ENCODE assay signal across 1 cellular context in the genomic region with DNA sequence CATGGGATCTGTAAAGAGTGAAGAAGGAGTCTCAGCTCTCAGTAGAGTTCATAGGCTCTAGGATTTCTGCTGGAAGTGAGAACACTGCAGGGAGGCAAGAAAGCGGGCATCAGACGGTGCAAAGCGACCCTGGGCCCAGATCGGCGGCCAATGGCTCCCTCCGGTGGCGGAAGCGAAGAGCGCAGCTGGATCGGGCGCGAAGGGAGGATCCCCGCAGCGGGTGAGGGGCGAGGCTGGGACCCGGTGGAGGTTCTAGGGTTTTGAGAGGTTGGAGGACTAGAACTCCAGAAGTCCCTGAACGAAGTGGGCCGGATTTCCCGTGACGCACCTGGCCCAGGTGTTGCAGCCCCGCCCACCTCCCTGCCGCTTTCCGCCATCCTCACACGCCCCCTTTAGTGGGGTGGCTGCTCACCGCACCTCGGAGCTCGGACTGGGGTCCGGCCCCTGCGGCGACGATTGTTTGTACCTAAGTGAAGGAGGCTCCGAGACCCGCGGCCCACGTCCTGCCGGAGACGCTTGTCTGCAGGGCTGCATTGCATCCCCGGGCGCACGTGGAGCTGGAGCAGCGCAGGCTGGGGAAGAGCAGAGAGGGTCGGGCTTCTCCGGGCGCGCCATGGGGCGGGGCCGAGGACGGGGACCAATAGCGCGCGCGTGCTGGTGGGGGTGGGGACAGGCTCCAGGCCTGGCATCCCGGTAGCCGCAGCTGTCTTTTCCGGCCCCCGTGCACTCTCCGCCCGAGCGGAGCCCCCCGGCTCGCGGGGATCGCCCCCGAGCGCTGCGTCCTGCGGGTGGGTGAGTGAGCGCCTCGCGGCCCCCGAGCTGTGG.
A peak's percentile ranks its signal among the peaks of the same experiment; 100 is the strongest.
TF ChIP-seq lines count a peak whose summit lies in the region.

Gene SLC12A9, plus strand, starts transcription at position 666 of the 825 bp plus-strand sequence. CDS start 1,485 bp downstream, outside the sequence.

TF ChIP-seq in HepG2, 621 proteins besides CTCF, POLR2A, EP300 and RAD21 (continued from another document and continues in another):
- TF ChIP-seq HMGXB3 (CRISPR knock-in tag; IDR thresholded peaks at IDR 0.05; ENCODE audit: borderline replicate concordance) (no peak), ZNF3 (CRISPR knock-in tag; IDR thresholded peaks at IDR 0.05) (no peak), BRD4 (CRISPR knock-in tag; IDR thresholded peaks at IDR 0.05) (no peak), SRY (CRISPR knock-in tag; IDR thresholded peaks at IDR 0.05) (peak; percentile 85; the same call in 1 of the 2 replicates), GFI1 (CRISPR knock-in tag; IDR thresholded peaks at IDR 0.05; ENCODE audit: borderline replicate concordance) (peak; percentile 68; the same call in 1 of the 2 replicates), RXRA (CRISPR knock-in tag; IDR thresholded peaks at IDR 0.05) (peak; percentile 58; the same call in 1 of the 2 replicates), HCFC1 (IDR thresholded peaks at IDR 0.05; ENCODE audit: low read depth, low read length) (no peak), ZNF251 (CRISPR knock-in tag; IDR thresholded peaks at IDR 0.05) (no peak), LBX2 (CRISPR knock-in tag; IDR thresholded peaks at IDR 0.05; ENCODE audit: borderline replicate concordance) (no peak), ZNF292 (CRISPR knock-in tag; IDR thresholded peaks at IDR 0.05; ENCODE audit: borderline replicate concordance, low read depth) (peak; percentile 37), HNF4A (CRISPR knock-in tag; IDR thresholded peaks at IDR 0.05) (no peak), HIVEP1 (CRISPR knock-in tag; IDR thresholded peaks at IDR 0.05) (peak; percentile 86; the same call in 1 of the 2 replicates), PRPF4 (IDR thresholded peaks at IDR 0.05; ENCODE audit: low read depth, low read length, poor library complexity, severe bottlenecking) (no peak), ZNF557 (CRISPR knock-in tag; IDR thresholded peaks at IDR 0.05) (no peak), ARID3A (IDR thresholded peaks at IDR 0.05; ENCODE audit: low read depth, low read length) (no peak), MEIS2 (CRISPR knock-in tag; IDR thresholded peaks at IDR 0.05) (no peak), ZBTB7B (CRISPR knock-in tag; IDR thresholded peaks at IDR 0.05) (0 out of 2 replicates have a peak, but pooled peaks have one; percentile 16), ZNF713 (CRISPR knock-in tag; IDR thresholded peaks at IDR 0.05) (no peak), NFKB2 (CRISPR knock-in tag; IDR thresholded peaks at IDR 0.05; ENCODE audit: borderline replicate concordance) (0 out of 2 replicates have a peak, but pooled peaks have one; percentile 8), MYC (CRISPR knock-in tag; IDR thresholded peaks at IDR 0.05; ENCODE audit: borderline replicate concordance) (peak; percentile 96), KDM4B (CRISPR knock-in tag; IDR thresholded peaks at IDR 0.05) (no peak), NONO (IDR thresholded peaks at IDR 0.05) (no peak), NONO (CRISPR knock-in tag; conservative IDR thresholded peaks at IDR 0.05) (peak; percentile 68), ZNF777 (CRISPR knock-in tag; IDR thresholded peaks at IDR 0.05) (peak; percentile 13; the same call in 1 of the 2 replicates), NR1H2 (CRISPR knock-in tag; IDR thresholded peaks at IDR 0.05; ENCODE audit: borderline replicate concordance, low read depth) (no peak; the same call in 1 of the 2 replicates), ATF1 (CRISPR knock-in tag; IDR thresholded peaks at IDR 0.05) (peak; percentile 23; the same call in 1 of the 2 replicates), CHD2 (IDR thresholded peaks at IDR 0.05; ENCODE audit: low read depth, low read length) (no peak), YEATS2 (CRISPR knock-in tag; IDR thresholded peaks at IDR 0.05; ENCODE audit: borderline replicate concordance) (peak; percentile 26; the same call in 1 of the 2 replicates), NCOR1 (IDR thresholded peaks at IDR 0.05; ENCODE audit: borderline replicate concordance, low read length) (no peak; the same call in 1 of the 2 replicates), ZMYM3 (CRISPR knock-in tag; IDR thresholded peaks at IDR 0.05) (0 out of 2 replicates have a peak, but pooled peaks have one; percentile 24), MXI1 (IDR thresholded peaks at IDR 0.05; ENCODE audit: borderline replicate concordance, low read depth, low read length) (peak; percentile 98), ZNF616 (CRISPR knock-in tag; IDR thresholded peaks at IDR 0.05; ENCODE audit: low read depth) (0 out of 2 replicates have a peak, but pooled peaks have one; percentile 77), PHF21A (CRISPR knock-in tag; IDR thresholded peaks at IDR 0.05) (peak; percentile 54; the same call in 1 of the 2 replicates), RFXANK (CRISPR knock-in tag; IDR thresholded peaks at IDR 0.05) (no peak), ZNF691 (CRISPR knock-in tag; IDR thresholded peaks at IDR 0.05; ENCODE audit: borderline replicate concordance, low read depth) (peak; percentile 42; the same call in 1 of the 2 replicates)
- TF ChIP-seq, protein P1, sequence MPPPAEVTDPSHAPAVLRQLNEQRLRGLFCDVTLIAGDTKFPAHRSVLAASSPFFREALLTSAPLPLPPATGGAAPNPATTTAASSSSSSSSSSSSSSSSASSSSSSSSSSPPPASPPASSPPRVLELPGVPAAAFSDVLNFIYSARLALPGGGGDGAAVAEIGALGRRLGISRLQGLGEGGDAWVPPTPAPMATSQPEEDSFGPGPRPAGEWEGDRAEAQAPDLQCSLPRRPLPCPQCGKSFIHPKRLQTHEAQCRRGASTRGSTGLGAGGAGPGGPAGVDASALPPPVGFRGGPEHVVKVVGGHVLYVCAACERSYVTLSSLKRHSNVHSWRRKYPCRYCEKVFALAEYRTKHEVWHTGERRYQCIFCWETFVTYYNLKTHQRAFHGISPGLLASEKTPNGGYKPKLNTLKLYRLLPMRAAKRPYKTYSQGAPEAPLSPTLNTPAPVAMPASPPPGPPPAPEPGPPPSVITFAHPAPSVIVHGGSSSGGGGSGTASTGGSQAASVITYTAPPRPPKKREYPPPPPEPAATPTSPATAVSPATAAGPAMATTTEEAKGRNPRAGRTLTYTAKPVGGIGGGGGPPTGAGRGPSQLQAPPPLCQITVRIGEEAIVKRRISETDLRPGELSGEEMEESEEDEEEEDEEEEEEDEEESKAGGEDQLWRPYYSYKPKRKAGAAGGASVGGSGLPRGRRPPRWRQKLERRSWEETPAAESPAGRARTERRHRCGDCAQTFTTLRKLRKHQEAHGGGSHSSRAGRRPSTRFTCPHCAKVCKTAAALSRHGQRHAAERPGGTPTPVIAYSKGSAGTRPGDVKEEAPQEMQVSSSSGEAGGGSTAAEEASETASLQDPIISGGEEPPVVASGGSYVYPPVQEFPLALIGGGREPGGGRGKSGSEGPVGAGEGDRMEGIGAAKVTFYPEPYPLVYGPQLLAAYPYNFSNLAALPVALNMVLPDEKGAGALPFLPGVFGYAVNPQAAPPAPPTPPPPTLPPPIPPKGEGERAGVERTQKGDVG (CRISPR knock-in tag; IDR thresholded peaks at IDR 0.05; ENCODE audit: borderline replicate concordance) = peak; percentile 76; the same call in 1 of the 2 replicates
- TF ChIP-seq, protein P2, sequence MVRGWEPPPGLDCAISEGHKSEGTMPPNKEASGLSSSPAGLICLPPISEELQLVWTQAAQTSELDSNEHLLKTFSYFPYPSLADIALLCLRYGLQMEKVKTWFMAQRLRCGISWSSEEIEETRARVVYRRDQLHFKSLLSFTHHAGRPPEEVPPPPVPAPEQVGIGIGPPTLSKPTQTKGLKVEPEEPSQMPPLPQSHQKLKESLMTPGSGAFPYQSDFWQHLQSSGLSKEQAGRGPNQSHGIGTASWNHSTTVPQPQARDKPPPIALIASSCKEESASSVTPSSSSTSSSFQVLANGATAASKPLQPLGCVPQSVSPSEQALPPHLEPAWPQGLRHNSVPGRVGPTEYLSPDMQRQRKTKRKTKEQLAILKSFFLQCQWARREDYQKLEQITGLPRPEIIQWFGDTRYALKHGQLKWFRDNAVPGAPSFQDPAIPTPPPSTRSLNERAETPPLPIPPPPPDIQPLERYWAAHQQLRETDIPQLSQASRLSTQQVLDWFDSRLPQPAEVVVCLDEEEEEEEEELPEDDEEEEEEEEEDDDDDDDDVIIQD (CRISPR knock-in tag; IDR thresholded peaks at IDR 0.05; ENCODE audit: low read depth) = no peak
- TF ChIP-seq, protein P3, sequence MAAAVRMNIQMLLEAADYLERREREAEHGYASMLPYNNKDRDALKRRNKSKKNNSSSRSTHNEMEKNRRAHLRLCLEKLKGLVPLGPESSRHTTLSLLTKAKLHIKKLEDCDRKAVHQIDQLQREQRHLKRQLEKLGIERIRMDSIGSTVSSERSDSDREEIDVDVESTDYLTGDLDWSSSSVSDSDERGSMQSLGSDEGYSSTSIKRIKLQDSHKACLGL (CRISPR knock-in tag; IDR thresholded peaks at IDR 0.05) = peak; percentile 99; the same call in 1 of the 2 replicates
